Comparison of ENCODE assay signal across 1 cellular context in genomic region chr1:59218521-59219236, GRCh38.
TF ChIP-seq lines count a peak whose summit lies in the region.

No MANE protein-coding gene starts in this region.

TF ChIP-seq in HepG2, 621 proteins besides CTCF, POLR2A, EP300 and RAD21 (continued from another document):
- TF ChIP-seq HNF4G (IDR thresholded peaks at IDR 0.05; ENCODE audit: borderline replicate concordance, low read depth, low read length) (no peak), HNF4G (CRISPR knock-in tag; IDR thresholded peaks at IDR 0.05; ENCODE audit: borderline replicate concordance, low read depth) (no peak)
